ENCODE assay signal across 4 cellular contexts in genomic region chr2:232685391-232685790, GRCh38. TPM values are rescaled to one million over a fixed set of nuclear protein-coding genes. Genes with fewer than 3 reads are reported as not detected.
"Had no signal": no experiment of that assay in that cellular context is flagged by ENCODE, and none has a peak within 500 bp of the region (broad histone marks: within the 10 kb centered on the region; RNA-seq: fewer than 3 reads in every experiment).

No MANE protein-coding gene starts in this region.

RNA-seq across cellular contexts. Expression of gene EFHD1, which starts 52.0 kb away (rescaled TPM):
- total RNA-seq: HT-29, HT1080, IMR-90 had no signal
- polyA plus RNA-seq: HepG2 had no signal
